ENCODE assay signal across 9 cellular contexts in the genomic region with DNA sequence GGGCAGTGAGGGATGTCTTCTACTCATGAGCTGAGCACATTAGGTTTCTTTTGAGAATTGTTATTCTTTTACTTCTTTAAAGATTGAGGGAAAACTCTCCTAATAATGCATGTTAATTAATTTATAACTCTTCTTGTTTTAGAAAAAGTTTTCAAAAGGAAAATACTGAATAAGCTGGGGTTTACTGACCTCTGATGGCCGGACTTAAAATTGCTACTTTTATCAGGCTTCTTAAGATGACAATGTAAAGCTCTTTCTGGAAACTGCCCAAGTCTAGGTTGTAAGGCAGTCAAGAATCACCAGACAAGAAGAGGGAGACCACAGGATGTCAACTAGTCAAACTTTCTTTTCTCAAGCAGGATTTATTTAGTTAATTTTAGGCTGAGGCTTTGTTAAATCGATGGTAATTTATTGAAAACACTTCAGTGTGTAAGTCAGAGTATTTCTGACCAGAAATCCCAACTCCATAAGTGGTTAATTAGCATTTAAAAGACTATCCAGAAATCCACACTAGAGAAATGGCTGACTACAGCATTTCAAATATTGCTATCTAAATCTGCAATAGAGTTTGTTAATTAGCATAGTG.
DNase-seq lines count a peak whose midpoint lies in the region; ATAC-seq, FAIRE-seq and TF ChIP-seq lines count a peak whose summit lies in the region.
"Had no signal": no experiment of that assay in that cellular context is flagged by ENCODE, and none has a peak within 500 bp of the region (broad histone marks: within the 10 kb centered on the region; RNA-seq: fewer than 3 reads in every experiment).

No MANE protein-coding gene starts in this region.

- DNase-seq in ACHN: peak; percentile 77
- peak; percentile 45 for DNase-seq in NCI-H146 (lab: John Stamatoyannopoulos, UW)
- DNase-seq in WTC11 (ENCODE audit: low spot score): no peak
- no peak for DNase-seq in kidney
- no peak for DNase-seq in HuH-7.5 (ENCODE audit: low spot score)
- DNase-seq in posterior vena cava (ENCODE audit: low spot score): no peak

- CTCF ChIA-PET in WTC11 (lab: Charles Lee): interaction anchor here (0.6 to 3.2 kb wide), 62 partner anchors 8 to 633 kb away, joined by 3 to 28 read pairs (median 4); a partner anchor contains a TSS

- TF ChIP-seq CTCF in WTC11 (IDR thresholded peaks at IDR 0.05) (peak; percentile 21; the same call in 1 of the 2 replicates), kidney (IDR thresholded peaks at IDR 0.05; ENCODE audit: borderline replicate concordance, extremely low read depth, insufficient read depth) (peak; percentile 41)

- peaks cover 14% of the 10 kb centered on the region for H3K4me1 Mint-ChIP-seq in WTC11

- in situ Hi-C loops in ACHN (cut with HindIII; ENCODE audit: low pct_ligation_motif_present, low pct_unique_long_range_greater_than_20kb, low sequenced_read_pairs): no loop called here

- no peaks in the 10 kb centered on the region for H3K9me3 ChIP-seq in kidney (ENCODE audit: control insufficient read depth in 1 of 2, low read length in 2 of 2)

- H3K9ac ChIP-seq in kidney (ENCODE audit: low read length in 2 of 2): no peak overlapping the region

- POLR2A ChIA-PET in WTC11 (lab: Charles Lee): no interaction called here

- ATAC-seq in GM18511 (IDR thresholded peaks at IDR 0.05; ENCODE audit: unreplicated experiment): peak; percentile 62
- peak; percentile 57; the same call in 1 of the 2 replicates for ATAC-seq in WTC11
- no peak for ATAC-seq in GM21619 (IDR thresholded peaks at IDR 0.05; ENCODE audit: unreplicated experiment)

- no peaks in the 10 kb centered on the region for H3K36me3 Mint-ChIP-seq in WTC11

- peak; percentile 83 for FAIRE-seq in kidney (lab: Jason Lieb, UNC)

- no peaks in the 10 kb centered on the region for H3K9me3 Mint-ChIP-seq in WTC11
- H3K9me3 Mint-ChIP-seq: dendritic cell treated with granulocyte-macrophage colony-stimulating factor and Interleukin-4, amounts not matched to agents 40 ng/mL and 50 ng/mL, for 4 days had no signal

- H3K27me3 Mint-ChIP-seq in WTC11 (ENCODE audit: low read depth): no peaks in the 10 kb centered on the region
- H3K27me3 Mint-ChIP-seq: dendritic cell treated with granulocyte-macrophage colony-stimulating factor and Interleukin-4, amounts not matched to agents 40 ng/mL and 50 ng/mL, for 4 days had no signal

- H3K36me3 ChIP-seq in kidney (ENCODE audit: control insufficient read depth in 1 of 2, insufficient read depth in 2 of 2, low read length in 2 of 2): no peaks in the 10 kb centered on the region

- H3K27ac ChIP-seq in kidney (ENCODE audit: low read depth in 2 of 2, low read length in 2 of 2): no peak overlapping the region

- H3K4me3 ChIP-seq in kidney (ENCODE audit: low read length in 2 of 2): no peak overlapping the region

- H3K4me1 ChIP-seq in kidney (ENCODE audit: control insufficient read depth in 1 of 2, insufficient read depth in 1 of 2, low read depth in 1 of 2, low read length in 2 of 2): no peaks in the 10 kb centered on the region

- no peak overlapping the region for H3K27ac Mint-ChIP-seq in WTC11
- H3K27ac Mint-ChIP-seq: dendritic cell treated with granulocyte-macrophage colony-stimulating factor and Interleukin-4, amounts not matched to agents 40 ng/mL and 50 ng/mL, for 4 days had no signal

- intact Hi-C loops in kidney (cut with DNase I) (no loop called here), posterior vena cava (cut with DNase I) (no loop called here)

- no peak overlapping the region for H3K4me3 Mint-ChIP-seq in WTC11
- H3K4me3 Mint-ChIP-seq: dendritic cell treated with granulocyte-macrophage colony-stimulating factor and Interleukin-4, amounts not matched to agents 40 ng/mL and 50 ng/mL, for 4 days had no signal

TF ChIP-seq in WTC11, 78 proteins besides CTCF, POLR2A, EP300 and RAD21:
- TF ChIP-seq ETV6 (CRISPR knock-in tag; IDR thresholded peaks at IDR 0.05) (no peak), MYBL2 (CRISPR knock-in tag; IDR thresholded peaks at IDR 0.05) (no peak), HMGA2 (CRISPR knock-in tag; IDR thresholded peaks at IDR 0.05) (no peak), MXD4 (CRISPR knock-in tag; IDR thresholded peaks at IDR 0.05; ENCODE audit: borderline replicate concordance) (no peak), SMAD3 (CRISPR knock-in tag; IDR thresholded peaks at IDR 0.05; ENCODE audit: borderline replicate concordance) (no peak), RELA (CRISPR knock-in tag; IDR thresholded peaks at IDR 0.05; ENCODE audit: borderline replicate concordance) (no peak), JUN (CRISPR knock-in tag; IDR thresholded peaks at IDR 0.05) (no peak), NR1H2 (CRISPR knock-in tag; IDR thresholded peaks at IDR 0.05) (no peak), JAZF1 (CRISPR knock-in tag; IDR thresholded peaks at IDR 0.05) (no peak)
- TF ChIP-seq, protein P1, sequence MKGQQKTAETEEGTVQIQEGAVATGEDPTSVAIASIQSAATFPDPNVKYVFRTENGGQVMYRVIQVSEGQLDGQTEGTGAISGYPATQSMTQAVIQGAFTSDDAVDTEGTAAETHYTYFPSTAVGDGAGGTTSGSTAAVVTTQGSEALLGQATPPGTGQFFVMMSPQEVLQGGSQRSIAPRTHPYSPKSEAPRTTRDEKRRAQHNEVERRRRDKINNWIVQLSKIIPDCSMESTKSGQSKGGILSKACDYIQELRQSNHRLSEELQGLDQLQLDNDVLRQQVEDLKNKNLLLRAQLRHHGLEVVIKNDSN (CRISPR knock-in tag; IDR thresholded peaks at IDR 0.05): no peak
- TF ChIP-seq, protein P2, sequence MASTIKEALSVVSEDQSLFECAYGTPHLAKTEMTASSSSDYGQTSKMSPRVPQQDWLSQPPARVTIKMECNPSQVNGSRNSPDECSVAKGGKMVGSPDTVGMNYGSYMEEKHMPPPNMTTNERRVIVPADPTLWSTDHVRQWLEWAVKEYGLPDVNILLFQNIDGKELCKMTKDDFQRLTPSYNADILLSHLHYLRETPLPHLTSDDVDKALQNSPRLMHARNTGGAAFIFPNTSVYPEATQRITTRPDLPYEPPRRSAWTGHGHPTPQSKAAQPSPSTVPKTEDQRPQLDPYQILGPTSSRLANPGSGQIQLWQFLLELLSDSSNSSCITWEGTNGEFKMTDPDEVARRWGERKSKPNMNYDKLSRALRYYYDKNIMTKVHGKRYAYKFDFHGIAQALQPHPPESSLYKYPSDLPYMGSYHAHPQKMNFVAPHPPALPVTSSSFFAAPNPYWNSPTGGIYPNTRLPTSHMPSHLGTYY (CRISPR knock-in tag; IDR thresholded peaks at IDR 0.05): no peak
- TF ChIP-seq, protein P3, sequence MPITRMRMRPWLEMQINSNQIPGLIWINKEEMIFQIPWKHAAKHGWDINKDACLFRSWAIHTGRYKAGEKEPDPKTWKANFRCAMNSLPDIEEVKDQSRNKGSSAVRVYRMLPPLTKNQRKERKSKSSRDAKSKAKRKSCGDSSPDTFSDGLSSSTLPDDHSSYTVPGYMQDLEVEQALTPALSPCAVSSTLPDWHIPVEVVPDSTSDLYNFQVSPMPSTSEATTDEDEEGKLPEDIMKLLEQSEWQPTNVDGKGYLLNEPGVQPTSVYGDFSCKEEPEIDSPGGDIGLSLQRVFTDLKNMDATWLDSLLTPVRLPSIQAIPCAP (CRISPR knock-in tag; IDR thresholded peaks at IDR 0.05): no peak
- TF ChIP-seq, protein P4, sequence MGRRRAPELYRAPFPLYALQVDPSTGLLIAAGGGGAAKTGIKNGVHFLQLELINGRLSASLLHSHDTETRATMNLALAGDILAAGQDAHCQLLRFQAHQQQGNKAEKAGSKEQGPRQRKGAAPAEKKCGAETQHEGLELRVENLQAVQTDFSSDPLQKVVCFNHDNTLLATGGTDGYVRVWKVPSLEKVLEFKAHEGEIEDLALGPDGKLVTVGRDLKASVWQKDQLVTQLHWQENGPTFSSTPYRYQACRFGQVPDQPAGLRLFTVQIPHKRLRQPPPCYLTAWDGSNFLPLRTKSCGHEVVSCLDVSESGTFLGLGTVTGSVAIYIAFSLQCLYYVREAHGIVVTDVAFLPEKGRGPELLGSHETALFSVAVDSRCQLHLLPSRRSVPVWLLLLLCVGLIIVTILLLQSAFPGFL (CRISPR knock-in tag; IDR thresholded peaks at IDR 0.05; ENCODE audit: borderline replicate concordance): no peak

Comparison
In these comparisons a context has a peak if more than half of its experiments do, and no peak if none do; other contexts are left out.
1. DNase-seq: peak in ACHN (single experiment) and NCI-H146 (single experiment); none in WTC11 (single experiment), kidney (single experiment), HuH-7.5 (single experiment) and posterior vena cava (single experiment).